Comparison of ENCODE assay signal across 15 cellular contexts in the genomic region with DNA sequence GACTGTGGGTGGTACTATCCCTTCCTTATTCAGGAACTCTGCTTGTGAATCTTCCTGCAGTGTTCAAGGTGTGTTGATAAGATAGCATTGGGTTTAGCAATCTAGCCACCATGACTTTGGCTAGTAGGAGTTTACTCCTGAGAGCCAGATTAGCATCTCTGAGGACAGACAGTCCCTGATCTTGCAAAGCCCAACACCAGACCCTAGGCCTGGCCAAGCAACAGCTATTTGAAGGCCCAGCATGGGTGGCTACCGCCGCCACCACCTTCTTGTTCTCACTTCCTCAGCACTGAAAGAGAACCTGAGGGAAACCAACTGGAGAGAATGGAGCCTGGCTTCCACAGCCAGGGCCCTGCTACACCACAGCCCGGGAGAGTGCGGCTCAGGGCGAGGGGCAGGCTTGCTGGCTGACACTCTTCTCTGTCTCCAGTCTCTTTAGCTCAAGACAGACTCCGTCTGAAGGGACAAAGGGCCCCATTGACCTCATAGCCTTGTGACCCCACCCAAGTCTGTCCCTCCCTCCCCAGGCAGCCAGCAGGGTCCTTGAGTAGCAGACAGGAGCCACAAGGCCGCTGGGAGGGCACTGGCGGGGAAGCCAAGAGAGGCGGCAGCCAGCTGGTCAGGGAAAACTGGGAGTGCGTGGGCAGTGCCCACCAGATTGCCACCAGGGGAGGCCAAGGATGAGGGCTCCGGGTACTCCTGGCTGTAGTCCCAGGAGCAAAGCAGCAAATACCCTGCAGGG. TPM values are rescaled to one million over a fixed set of nuclear protein-coding genes. Genes with fewer than 3 reads are reported as not detected.
A peak's percentile ranks its signal among the peaks of the same experiment; 100 is the strongest.
DNase-seq lines count a peak whose midpoint lies in the region; ATAC-seq and TF ChIP-seq lines count a peak whose summit lies in the region.
"Had no signal": no experiment of that assay in that cellular context is flagged by ENCODE, and none has a peak within 500 bp of the region (broad histone marks: within the 10 kb centered on the region; RNA-seq: fewer than 3 reads in every experiment).

No MANE protein-coding gene starts in this region.

- no peak for ATAC-seq in stimulated activated memory B cell treated with anti-CD40 and anti-IgM and Interleukin-4, amounts not matched to agents 10 μg/mL and 1 μg/mL and 100 μg/mL, for 72 hours
- no peak for ATAC-seq in GM19463 (IDR thresholded peaks at IDR 0.05; ENCODE audit: unreplicated experiment)
- ATAC-seq in PC-3, result no peak

- CTCF ChIA-PET in HEK293 (lab: Yijun Ruan, JAX), result interaction anchor here (0.5 to 14.8 kb wide), 3 partner anchors 66 to 887 kb away, joined by 3 to 324 read pairs (median 11); partner anchors contain the start of gene SOCS7
- CTCF ChIA-PET in PC-3 (lab: Charles Lee), result interaction anchor here (0.7 kb wide), 1 partner anchor 68 kb away, joined by 4 read pairs; no protein-coding TSS in a partner anchor

- H3K4ac ChIP-seq in mesendoderm (ENCODE audit: low read depth, low read length), result no peak overlapping the region

- H3K9me3 ChIP-seq in HEK293 (ENCODE audit: control insufficient read depth, insufficient read depth, low read depth, low read length), result no peaks in the 10 kb centered on the region
- no peaks in the 10 kb centered on the region for H3K9me3 ChIP-seq in PC-3 (ENCODE audit: low read length)
- H3K9me3 ChIP-seq: tibial artery had no signal

- H3F3A ChIP-seq in PC-3 (ENCODE audit: low read length, unreplicated experiment), result no peaks in the 10 kb centered on the region

- in situ Hi-C loops in SK-MEL-5 (cut with HindIII; ENCODE audit: low pct_unique_long_range_greater_than_20kb, low sequenced_read_pairs), result no loop called here

- H3K36me3 ChIP-seq in HEK293 (ENCODE audit: control insufficient read depth in 2 of 2, insufficient read depth in 1 of 2, low read length in 2 of 2) (no peaks in the 10 kb centered on the region), mesendoderm (ENCODE audit: control insufficient read depth, insufficient read depth, low read length) (no peaks in the 10 kb centered on the region), PC-3 (ENCODE audit: low read depth, low read length) (no peaks in the 10 kb centered on the region)
- H3K36me3 ChIP-seq: tibial artery had no signal

- H3K9ac ChIP-seq in mesendoderm (ENCODE audit: low read length) (no peak overlapping the region), PC-3 (ENCODE audit: low read length) (no peak overlapping the region)

- H3K4me1 ChIP-seq in HEK293 (ENCODE audit: control insufficient read depth, insufficient read depth, low read length) (peaks cover 14% of the 10 kb centered on the region), mesendoderm (ENCODE audit: control insufficient read depth, low read depth, low read length) (no peaks in the 10 kb centered on the region), PC-3 (ENCODE audit: insufficient read depth, low read length) (0 out of 2 replicates have a peak, but pooled peaks cover 3% of the 10 kb centered on the region)

- no peak for TF ChIP-seq CTCF in HEK293 (tag by site-specific recombination; IDR thresholded peaks at IDR 0.05)
- no peak for TF ChIP-seq CTCF in PC-3 (conservative IDR thresholded peaks at IDR 0.05; ENCODE audit: low read depth, low read length)

- H3K79me1 ChIP-seq in mesendoderm (ENCODE audit: low read length), result no peaks in the 10 kb centered on the region

- H3K79me2 ChIP-seq in mesendoderm (ENCODE audit: control insufficient read depth, insufficient read depth, low read length) (no peaks in the 10 kb centered on the region), PC-3 (ENCODE audit: low read length) (no peaks in the 10 kb centered on the region)

- POLR2A ChIA-PET in HEK293 (lab: Yijun Ruan, JAX), result interaction anchor here (0.9 kb wide), 1 partner anchor 67 kb away, joined by 3 read pairs; no protein-coding TSS in a partner anchor
- POLR2A ChIA-PET in PC-3 (lab: Charles Lee; ENCODE audit: unreplicated experiment), result no interaction called here

- H3K4me3 Mint-ChIP-seq in stimulated activated memory B cell treated with anti-CD40 and anti-IgM and Interleukin-4, amounts not matched to agents 10 μg/mL and 1 μg/mL and 100 μg/mL, for 72 hours, result no peak overlapping the region
- H3K4me3 Mint-ChIP-seq: activated T-cell treated with anti-CD3 and anti-CD28 coated beads, Interleukin-2, amount 50 U/mL, for 24 hours had no signal

- DNase-seq in CMK (ENCODE audit: low read depth) (peak; percentile 75), SK-MEL-5 (ENCODE audit: low read depth, low spot score) (peak; percentile 68), mesendoderm (peak; percentile 57), NCI-H2107 (lab: John Stamatoyannopoulos, UW) (no peak), PC-3 (no peak)
- DNase-seq: activated CD4-positive, alpha-beta T cell treated with anti-CD3 and anti-CD28 coated beads for 1 hour; activated T-cell treated with anti-CD3 and anti-CD28 coated beads, Interleukin-2, amount 50 U/mL, for 24 hours; KBM-7; NCI-H1930; T-helper 1 cell; tibial artery had no signal

- no peak overlapping the region for H4K5ac ChIP-seq in mesendoderm (ENCODE audit: low read length)

- no peak overlapping the region for H3K4me3 ChIP-seq in HEK293 (ENCODE audit: low read depth, low read length)
- H3K4me3 ChIP-seq in mesendoderm (ENCODE audit: low read length), result no peak overlapping the region
- no peak overlapping the region for H3K4me3 ChIP-seq in PC-3 (ENCODE audit: low read length)
- H3K4me3 ChIP-seq: tibial artery had no signal

- no peaks in the 10 kb centered on the region for H3K9me2 ChIP-seq in PC-3 (replicated peaks; ENCODE audit: low read length)

- H2BK15ac ChIP-seq in mesendoderm (replicated peaks; ENCODE audit: low read depth), result no peak overlapping the region

- WGBS in mesendoderm (ENCODE audit: extremely low coverage, insufficient coverage, low lambda C conversion rate), result no CpG with 5 or more reads among the region's 11 CpGs

- no peaks in the 10 kb centered on the region for H4K20me1 ChIP-seq in PC-3 (ENCODE audit: low read length)

- H3K4me1 Mint-ChIP-seq in stimulated activated memory B cell treated with anti-CD40 and anti-IgM and Interleukin-4, amounts not matched to agents 10 μg/mL and 1 μg/mL and 100 μg/mL, for 72 hours, result peaks cover 14% of the 10 kb centered on the region

- no TSS peak for BruUV-seq in PC-3 (replicated peaks; lab: Mats Ljungman, UMichigan)

- H3K27ac ChIP-seq in HEK293 (ENCODE audit: extremely low read depth, low read depth, low read length), result 0 out of 2 replicates have a peak overlapping the region, but pooled peaks have one; percentile 8
- no peak overlapping the region for H3K27ac ChIP-seq in mesendoderm (ENCODE audit: low read depth, low read length)
- no peak overlapping the region for H3K27ac ChIP-seq in PC-3 (ENCODE audit: low read length)
- H3K27ac ChIP-seq: tibial artery had no signal

- peaks cover 81% of the 10 kb centered on the region for H3K27me3 Mint-ChIP-seq in stimulated activated memory B cell treated with anti-CD40 and anti-IgM and Interleukin-4, amounts not matched to agents 10 μg/mL and 1 μg/mL and 100 μg/mL, for 72 hours

- H3K36me3 Mint-ChIP-seq in stimulated activated memory B cell treated with anti-CD40 and anti-IgM and Interleukin-4, amounts not matched to agents 10 μg/mL and 1 μg/mL and 100 μg/mL, for 72 hours, result no peaks in the 10 kb centered on the region

- H3K56ac ChIP-seq in mesendoderm (ENCODE audit: low read length), result no peak overlapping the region

- H3K18ac ChIP-seq in mesendoderm (ENCODE audit: low read length), result no peak overlapping the region

- no peak overlapping the region for H4K8ac ChIP-seq in mesendoderm (ENCODE audit: low read depth, low read length)

- no peak overlapping the region for H2BK5ac ChIP-seq in mesendoderm (ENCODE audit: low read length)

- no peak overlapping the region for H2AFZ ChIP-seq in PC-3 (ENCODE audit: low read length)

- H2AK5ac ChIP-seq in mesendoderm (ENCODE audit: low read length), result no peak overlapping the region

- H3K9me3 Mint-ChIP-seq in stimulated activated memory B cell treated with anti-CD40 and anti-IgM and Interleukin-4, amounts not matched to agents 10 μg/mL and 1 μg/mL and 100 μg/mL, for 72 hours, result no peaks in the 10 kb centered on the region
- H3K9me3 Mint-ChIP-seq: activated T-cell treated with anti-CD3 and anti-CD28 coated beads, Interleukin-2, amount 50 U/mL, for 24 hours had no signal

- no peak overlapping the region for H3K23ac ChIP-seq in mesendoderm (ENCODE audit: low read length)

- H3K27me3 ChIP-seq in mesendoderm (ENCODE audit: insufficient read depth, low read length, poor library complexity) (no peaks in the 10 kb centered on the region), PC-3 (ENCODE audit: low read length) (peaks cover 11% of the 10 kb centered on the region)

- H3K27ac Mint-ChIP-seq in stimulated activated memory B cell treated with anti-CD40 and anti-IgM and Interleukin-4, amounts not matched to agents 10 μg/mL and 1 μg/mL and 100 μg/mL, for 72 hours, result no peak overlapping the region
- H3K27ac Mint-ChIP-seq: activated T-cell treated with anti-CD3 and anti-CD28 coated beads, Interleukin-2, amount 50 U/mL, for 24 hours; progenitor cell of endocrine pancreas had no signal

- no peak overlapping the region for H2BK120ac ChIP-seq in mesendoderm (ENCODE audit: low read depth, low read length)

- intact Hi-C loops in PC-3 (cut with micrococcal nuclease), result no loop called here

- H3K4me2 ChIP-seq in mesendoderm (ENCODE audit: low read length) (no peak overlapping the region), PC-3 (ENCODE audit: low read length) (no peak overlapping the region)

TF ChIP-seq in HEK293, 187 proteins besides CTCF, POLR2A, EP300 and RAD21:
- peak; percentile 29; the same call in 1 of the 2 replicates for TF ChIP-seq ZIC2 (tag by site-specific recombination; IDR thresholded peaks at IDR 0.05)
- peak; percentile 71; the same call in 1 of the 2 replicates for TF ChIP-seq ZNF449 (tag by site-specific recombination; IDR thresholded peaks at IDR 0.05)
- TF ChIP-seq MYNN (tag by site-specific recombination; IDR thresholded peaks at IDR 0.05; ENCODE audit: borderline replicate concordance), result no peak

RNA-seq across cellular contexts. Expression of gene ARHGAP23, which starts 10.9 kb away (rescaled TPM):
- total RNA-seq in SK-MEL-5 (2014; rRNA removed; shearing (Covaris generic)), result 0.34 and 1.0 TPM in 2 replicates
- 0.93 and 1.3 TPM in 2 replicates for polyA plus RNA-seq in SK-MEL-5 (2015; cell fraction: cytosol; rRNA removed)
- polyA plus RNA-seq in SK-MEL-5 (2015; cell fraction: nucleus; rRNA removed), result 0.62 and 1.00 TPM in 2 replicates
- polyA plus RNA-seq in mesendoderm (2013, experiment 1 of 2), result 32.5 TPM
- 31.7 TPM for polyA plus RNA-seq in mesendoderm (2013, experiment 2 of 2)
- total RNA-seq in PC-3 (2014; rRNA removed), result 9.0 and 10.6 TPM in 2 replicates

Comparison
In these comparisons a context has a peak if more than half of its experiments do, and no peak if none do; other contexts are left out.
1. DNase-seq: peak in CMK (single experiment), SK-MEL-5 (single experiment) and mesendoderm (single experiment); none in NCI-H2107 (single experiment) and PC-3 (single experiment).